ENCODE assay signal across 23 cellular contexts in genomic region chr14:101291390-101291789, GRCh38.
"Had no signal": no experiment of that assay in that cellular context is flagged by ENCODE, and none has a peak within 500 bp of the region (broad histone marks: within the 10 kb centered on the region; RNA-seq: fewer than 3 reads in every experiment).

No MANE protein-coding gene starts in this region.

- DNase-seq: dermis blood vessel endothelial cell; dorsolateral prefrontal cortex; effector CD4-positive, alpha-beta T cell; effector memory CD4-positive, alpha-beta T cell; esophagus squamous epithelium; foreskin fibroblast; foreskin melanocyte; gastrocnemius medialis; glutamatergic neuron; head of caudate nucleus; heart right ventricle; hippocampal formation; left cardiac atrium; left lung; left ventricle myocardium superior; lower lobe of right lung; mesenchymal stem cell had no signal

- H3K27me3 ChIP-seq: esophagus squamous epithelium, gastrocnemius medialis had no signal

- FAIRE-seq: colon, endothelial cell of umbilical vein, islet of Langerhans, keratinocyte had no signal

- H3K36me3 ChIP-seq: esophagus squamous epithelium, gastrocnemius medialis, heart right ventricle, left lung, lower lobe of right lung had no signal

- H3K27ac Mint-ChIP-seq: mesothelial cell of epicardium had no signal

- H3K9me3 ChIP-seq: gastrocnemius medialis, lower lobe of right lung had no signal

- H3K4me1 ChIP-seq: esophagus squamous epithelium, gastrocnemius medialis, heart right ventricle, left lung, lower lobe of right lung had no signal

- H3K4me3 ChIP-seq: coronary artery, dorsolateral prefrontal cortex, esophagus squamous epithelium, gastrocnemius medialis, heart right ventricle, left lung, lower lobe of right lung had no signal

- H3K27ac ChIP-seq: coronary artery, dorsolateral prefrontal cortex, esophagus squamous epithelium, gastrocnemius medialis, heart right ventricle, left lung, lower lobe of right lung had no signal

- H3K4me3 Mint-ChIP-seq: mesothelial cell of epicardium had no signal
